In genomic region chr16:80948886-80949502, GRCh38 we compare ENCODE assay signal across 8 cellular contexts. TPM values are rescaled to one million over a fixed set of nuclear protein-coding genes. Genes with fewer than 3 reads are reported as not detected.
A peak's percentile ranks its signal among the peaks of the same experiment; 100 is the strongest.
DNase-seq lines count a peak whose midpoint lies in the region; ATAC-seq and TF ChIP-seq lines count a peak whose summit lies in the region.

No MANE protein-coding gene starts in this region.

- no peak overlapping the region for H3K4me3 ChIP-seq in foreskin fibroblast (ENCODE audit: low read depth in 1 of 2, low read length in 2 of 2)

- peak; percentile 72 for ATAC-seq in HG03066 (IDR thresholded peaks at IDR 0.05; ENCODE audit: low read depth, unreplicated experiment)
- ATAC-seq in HG03342 (IDR thresholded peaks at IDR 0.05; ENCODE audit: unreplicated experiment), result no peak

- intact Hi-C loops in activated T-helper 2 cell treated with anti-CD3 and anti-CD28 coated beads, Interferon-gamma antibody, Interleukin-2, Interleukin-4, amounts not matched to agents 10 μg/mL and 5 μg/mL and 100 μg/mL, durations not matched to agents 14 hours and 24 hours and 36 hours (cut with micrococcal nuclease), result loop anchor here (5.0 kb wide), 2 partner anchors 53 to 367 kb away; no protein-coding TSS in a partner anchor

- H3K27me3 Mint-ChIP-seq in activated T-helper 2 cell treated with anti-CD3 and anti-CD28 coated beads, Interferon-gamma antibody, Interleukin-2, Interleukin-4, amounts not matched to agents 10 μg/mL and 5 μg/mL and 100 μg/mL, durations not matched to agents 14 hours and 24 hours and 36 hours (ENCODE audit: low read depth), result peaks cover 4% of the 10 kb centered on the region

- H3K27ac ChIP-seq in VCaP, result no peak overlapping the region

- DNase-seq in GM03348 (ENCODE audit: low spot score), result peak; percentile 31
- DNase-seq in foreskin fibroblast, result peak in 1 of 2 donors; percentile 64
- peak; percentile 60 for DNase-seq in retina
- DNase-seq in activated T-helper 2 cell treated with anti-CD3 and anti-CD28 coated beads, Interferon-gamma antibody, Interleukin-2, Interleukin-4, amounts not matched to agents 10 μg/mL and 5 μg/mL and 100 μg/mL, durations not matched to agents 14 hours and 24 hours and 36 hours (ENCODE audit: low spot score), result no peak
- DNase-seq in NCI-H345 (lab: John Stamatoyannopoulos, UW), result no peak

- no peak overlapping the region for H3K27ac Mint-ChIP-seq in activated T-helper 2 cell treated with anti-CD3 and anti-CD28 coated beads, Interferon-gamma antibody, Interleukin-2, Interleukin-4, amounts not matched to agents 10 μg/mL and 5 μg/mL and 100 μg/mL, durations not matched to agents 14 hours and 24 hours and 36 hours

- peaks cover 22% of the 10 kb centered on the region for H3K4me1 Mint-ChIP-seq in activated T-helper 2 cell treated with anti-CD3 and anti-CD28 coated beads, Interferon-gamma antibody, Interleukin-2, Interleukin-4, amounts not matched to agents 10 μg/mL and 5 μg/mL and 100 μg/mL, durations not matched to agents 14 hours and 24 hours and 36 hours (ENCODE audit: low read depth)

- TF ChIP-seq CTCF in VCaP (conservative IDR thresholded peaks at IDR 0.05), result peak; percentile 27; the same call in 1 of the 2 replicates
- TF ChIP-seq CTCF in foreskin fibroblast (IDR thresholded peaks at IDR 0.05; ENCODE audit: low read depth, low read length), result peak; percentile 67

- peaks cover 11% of the 10 kb centered on the region for H3K9me3 Mint-ChIP-seq in activated T-helper 2 cell treated with anti-CD3 and anti-CD28 coated beads, Interferon-gamma antibody, Interleukin-2, Interleukin-4, amounts not matched to agents 10 μg/mL and 5 μg/mL and 100 μg/mL, durations not matched to agents 14 hours and 24 hours and 36 hours

- H3K36me3 Mint-ChIP-seq in activated T-helper 2 cell treated with anti-CD3 and anti-CD28 coated beads, Interferon-gamma antibody, Interleukin-2, Interleukin-4, amounts not matched to agents 10 μg/mL and 5 μg/mL and 100 μg/mL, durations not matched to agents 14 hours and 24 hours and 36 hours (ENCODE audit: low read depth), result no peaks in the 10 kb centered on the region

- H3K4me3 Mint-ChIP-seq in activated T-helper 2 cell treated with anti-CD3 and anti-CD28 coated beads, Interferon-gamma antibody, Interleukin-2, Interleukin-4, amounts not matched to agents 10 μg/mL and 5 μg/mL and 100 μg/mL, durations not matched to agents 14 hours and 24 hours and 36 hours (ENCODE audit: low read depth), result no peak overlapping the region

RNA-seq across cellular contexts. Expression of gene CMC2, which starts 57.7 kb away (rescaled TPM):
- 130 and 136 TPM in 2 replicates for total RNA-seq in activated T-helper 2 cell treated with anti-CD3 and anti-CD28 coated beads, Interferon-gamma antibody, Interleukin-2, Interleukin-4, amounts not matched to agents 10 μg/mL and 5 μg/mL and 100 μg/mL, durations not matched to agents 14 hours and 24 hours and 36 hours

RNA-seq across cellular contexts. Expression of gene CENPN, which starts 58.0 kb away (rescaled TPM):
- 57.4 and 57.9 TPM in 2 replicates for total RNA-seq in activated T-helper 2 cell treated with anti-CD3 and anti-CD28 coated beads, Interferon-gamma antibody, Interleukin-2, Interleukin-4, amounts not matched to agents 10 μg/mL and 5 μg/mL and 100 μg/mL, durations not matched to agents 14 hours and 24 hours and 36 hours

Comparison
In these comparisons a context has a peak if more than half of its experiments do, and no peak if none do; other contexts are left out.
1. DNase-seq: peak in GM03348 (single experiment) and retina (single experiment); none in activated T-helper 2 cell treated with anti-CD3 and anti-CD28 coated beads, Interferon-gamma antibody, Interleukin-2, Interleukin-4, amounts not matched to agents 10 μg/mL and 5 μg/mL and 100 μg/mL, durations not matched to agents 14 hours and 24 hours and 36 hours (single experiment) and NCI-H345 (single experiment).